ENCODE assay signal across 17 cellular contexts in the genomic region with DNA sequence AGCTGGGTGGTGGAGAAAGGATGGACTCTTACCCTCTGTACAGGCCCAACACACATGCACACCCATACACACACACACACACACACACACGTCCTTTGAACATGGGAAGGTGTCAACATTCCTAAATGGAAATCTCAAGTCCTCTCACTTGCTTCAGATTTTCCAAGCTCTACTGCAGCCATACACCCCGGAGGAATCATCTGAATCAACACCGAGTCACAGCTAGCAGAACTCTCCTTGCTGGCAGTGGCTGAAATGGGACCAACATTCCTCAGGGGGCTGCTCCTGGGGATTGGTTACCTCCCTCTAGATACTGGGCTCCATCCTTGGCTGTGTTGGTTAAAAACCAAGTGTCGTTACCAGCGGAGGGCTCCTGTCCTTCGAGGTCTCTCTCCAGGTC.
"Had no signal": no experiment of that assay in that cellular context is flagged by ENCODE, and none has a peak within 500 bp of the region (broad histone marks: within the 10 kb centered on the region; RNA-seq: fewer than 3 reads in every experiment).

No MANE protein-coding gene starts in this region.

- H3K27me3 Mint-ChIP-seq: activated CD4-positive, alpha-beta T cell treated with anti-CD3 and anti-CD28 coated beads for 36 hours; activated naive CD8-positive, alpha-beta T cell had no signal

- H3K27ac ChIP-seq: cardiac muscle cell, hepatocyte, sigmoid colon, WERI-Rb-1 had no signal

- H3K4me3 ChIP-seq: cardiac muscle cell, hepatocyte, lung, sigmoid colon had no signal

- H3K27ac Mint-ChIP-seq: activated CD4-positive, alpha-beta memory T cell treated with anti-CD3 and anti-CD28 coated beads for 36 hours; activated CD4-positive, alpha-beta T cell treated with anti-CD3 and anti-CD28 coated beads for 36 hours; activated naive CD8-positive, alpha-beta T cell; activated T-helper 1 cell treated with anti-CD3 and anti-CD28 coated beads, Interleukin-12 subunit alpha, Interleukin-12 subunit beta, Interleukin-2, Interleukin-4 antibody, amounts not matched to agents 30 ng/mL and 10 ng/mL and 1 ng/mL, durations not matched to agents 14 hours and 24 hours and 36 hours; effector memory CD8-positive, alpha-beta T cell had no signal

- H3K79me2 ChIP-seq: hepatocyte had no signal

- H3K4me1 Mint-ChIP-seq: activated CD4-positive, alpha-beta T cell treated with anti-CD3 and anti-CD28 coated beads for 36 hours had no signal

- ATAC-seq: activated CD4-positive, alpha-beta T cell treated with anti-CD3 and anti-CD28 coated beads for 36 hours; effector memory CD8-positive, alpha-beta T cell had no signal

- H3K4me3 Mint-ChIP-seq: activated CD4-positive, alpha-beta memory T cell treated with anti-CD3 and anti-CD28 coated beads for 36 hours; activated CD4-positive, alpha-beta T cell treated with anti-CD3 and anti-CD28 coated beads for 36 hours; activated naive CD8-positive, alpha-beta T cell; activated T-helper 1 cell treated with anti-CD3 and anti-CD28 coated beads, Interleukin-12 subunit alpha, Interleukin-12 subunit beta, Interleukin-2, Interleukin-4 antibody, amounts not matched to agents 30 ng/mL and 10 ng/mL and 1 ng/mL, durations not matched to agents 14 hours and 24 hours and 36 hours; effector memory CD8-positive, alpha-beta T cell; nephron progenitor cell had no signal

- H2AFZ ChIP-seq: hepatocyte had no signal

- H3K36me3 ChIP-seq: cardiac muscle cell, sigmoid colon, WERI-Rb-1 had no signal

- H3K27me3 ChIP-seq: cardiac muscle cell, hepatocyte, sigmoid colon had no signal

- H3K36me3 Mint-ChIP-seq: activated CD4-positive, alpha-beta memory T cell treated with anti-CD3 and anti-CD28 coated beads for 36 hours; activated naive CD8-positive, alpha-beta T cell had no signal

- DNase-seq: activated CD4-positive, alpha-beta memory T cell treated with anti-CD3 and anti-CD28 coated beads for 36 hours; activated CD4-positive, alpha-beta T cell treated with anti-CD3 and anti-CD28 coated beads for 36 hours; activated T-cell treated with anti-CD3 and anti-CD28 coated beads for 4 hours; dermis blood vessel endothelial cell; effector memory CD8-positive, alpha-beta T cell; midbrain; nephron progenitor cell; nucleus accumbens; sigmoid colon; stimulated activated CD4-positive, alpha-beta T cell treated with anti-CD3 and anti-CD28 coated beads, Interleukin-4, amount 100 ng/mL, for 4 hours; stimulated activated naive CD4-positive, alpha-beta T cell; WERI-Rb-1 had no signal

- H3K4me1 ChIP-seq: sigmoid colon had no signal

- H3K4me2 ChIP-seq: hepatocyte had no signal

- H3K9me3 ChIP-seq: sigmoid colon had no signal

- H3K9me3 Mint-ChIP-seq: activated CD4-positive, alpha-beta memory T cell treated with anti-CD3 and anti-CD28 coated beads for 36 hours; activated T-helper 1 cell treated with anti-CD3 and anti-CD28 coated beads, Interleukin-12 subunit alpha, Interleukin-12 subunit beta, Interleukin-2, Interleukin-4 antibody, amounts not matched to agents 30 ng/mL and 10 ng/mL and 1 ng/mL, durations not matched to agents 14 hours and 24 hours and 36 hours; effector memory CD8-positive, alpha-beta T cell; nephron progenitor cell had no signal
